8 cellular contexts compared by ENCODE assay signal in the genomic region with DNA sequence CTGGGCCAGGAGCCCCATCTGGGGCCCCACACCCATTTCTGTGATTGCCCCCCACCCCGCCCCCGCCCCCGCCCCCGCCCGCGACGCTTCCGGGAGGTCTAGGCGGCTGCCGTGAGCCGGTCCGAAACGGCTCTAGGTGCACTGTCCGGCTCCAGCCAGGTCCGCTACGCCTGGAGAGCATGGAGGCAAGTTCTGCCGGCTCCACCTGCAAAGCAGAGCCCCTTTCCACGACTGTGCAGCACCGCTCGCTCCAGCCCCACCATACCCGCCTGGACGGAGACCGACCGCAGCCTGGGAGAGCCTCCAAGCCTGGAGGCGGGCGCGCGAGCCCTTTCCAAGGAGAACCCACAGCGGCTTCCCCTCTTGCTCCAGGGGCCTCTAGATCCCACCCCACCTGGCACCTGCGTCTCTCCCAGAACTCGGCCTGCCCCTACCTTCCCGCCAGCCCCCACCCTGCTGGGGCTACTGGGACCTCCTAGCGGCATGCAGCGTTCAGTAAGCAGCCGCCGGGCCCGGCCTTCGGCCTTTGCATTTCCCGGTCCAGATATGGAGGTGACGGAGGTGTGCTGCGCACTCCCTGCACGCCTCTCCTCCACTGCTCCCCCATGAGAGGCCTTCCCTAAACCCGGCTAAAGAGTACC.
DNase-seq lines count a peak whose midpoint lies in the region; ATAC-seq and TF ChIP-seq lines count a peak whose summit lies in the region.

No MANE protein-coding gene starts in this region.

- DNase-seq in CD4-positive, alpha-beta T cell: no peak
- DNase-seq in GM20000 (ENCODE audit: low spot score) (peak; percentile 49), dorsolateral prefrontal cortex (peak in 1 of 10 donors; percentile 55), natural killer cell (no peak), SHP77 treated with DMSO at 0.1 percent for 48 hours (lab: John Stamatoyannopoulos, UW) (no peak)
- no peak for DNase-seq in Jurkat, Clone E6-1 (ENCODE audit: low read depth, low spot score)
- no peak for DNase-seq in stimulated activated CD4-positive, alpha-beta T cell treated with anti-CD3 and anti-CD28 coated beads, Interleukin-12 subunit alpha, Interleukin-12 subunit beta, amount 100 ng/mL, for 4 hours

- peaks cover 44% of the 10 kb centered on the region for H3K4me1 Mint-ChIP-seq in CD4-positive, alpha-beta T cell (ENCODE audit: low read depth)
- H3K4me1 Mint-ChIP-seq in natural killer cell: peaks cover 48 to 71% of the 10 kb centered on the region in 2 donors

- no peaks in the 10 kb centered on the region for H3K9me3 Mint-ChIP-seq in CD4-positive, alpha-beta T cell
- H3K9me3 Mint-ChIP-seq in natural killer cell: peaks cover 0 to 2% of the 10 kb centered on the region in 2 donors

- peak overlapping the region; percentile 95 for H3K4me3 Mint-ChIP-seq in CD4-positive, alpha-beta T cell
- peak overlapping the region; percentile 98 for H3K4me3 Mint-ChIP-seq in natural killer cell

- CTCF ChIA-PET in CD4-positive, alpha-beta T cell (lab: Charles Lee): interaction anchor here (1.3 to 1.7 kb wide), 3 partner anchors 27 to 71 kb away, joined by 3 to 13 read pairs (median 5); no protein-coding TSS in a partner anchor

- H3K27ac ChIP-seq in CD4-positive, alpha-beta T cell (ENCODE audit: low read depth, low read length): peak overlapping the region; percentile 0
- peak overlapping the region in 54 of 59 donors; percentile 3 to 88 (median 74) for H3K27ac ChIP-seq in dorsolateral prefrontal cortex

- POLR2A ChIA-PET in CD4-positive, alpha-beta T cell (lab: Charles Lee): interaction anchor here (0.6 to 2.6 kb wide), 20 partner anchors 9 to 489 kb away, joined by 3 to 42 read pairs (median 5); a partner anchor contains a TSS

- no peaks in the 10 kb centered on the region for H3K36me3 Mint-ChIP-seq in CD4-positive, alpha-beta T cell (ENCODE audit: low read depth)
- H3K36me3 Mint-ChIP-seq in natural killer cell: no peaks in the 10 kb centered on the region

- peak overlapping the region; percentile 86 for H3K27ac Mint-ChIP-seq in CD4-positive, alpha-beta T cell
- H3K27ac Mint-ChIP-seq in natural killer cell: peak overlapping the region; percentile 94

- no peaks in the 10 kb centered on the region for H3K27me3 ChIP-seq in CD4-positive, alpha-beta T cell (ENCODE audit: control insufficient read depth, insufficient read depth, low read length)
- no peaks in the 10 kb centered on the region for H3K27me3 ChIP-seq in dorsolateral prefrontal cortex

- intact Hi-C loops in CD4-positive, alpha-beta T cell (cut with DNase I, micrococcal nuclease): loop anchor here (1.0 to 10.0 kb wide), 8 partner anchors 26 to 191 kb away; no protein-coding TSS in a partner anchor
- intact Hi-C loops in dorsolateral prefrontal cortex (cut with DNase I) (loop anchor here in 1 of 2 donors (2.0 to 5.0 kb wide), 2 partner anchors 39 to 64 kb away; no protein-coding TSS in a partner anchor), natural killer cell (cut with micrococcal nuclease) (loop anchor here (1.0 to 5.0 kb wide), 5 partner anchors 41 to 131 kb away; a partner anchor contains a TSS)

- H3K9me3 ChIP-seq in CD4-positive, alpha-beta T cell (ENCODE audit: control insufficient read depth, low read length): no peaks in the 10 kb centered on the region

- ATAC-seq in CD4-positive, alpha-beta T cell (ENCODE audit: poor library complexity): peak; percentile 11
- ATAC-seq in natural killer cell (peak; percentile 6 to 30 (median 17)), GM18861 (IDR thresholded peaks at IDR 0.05; ENCODE audit: unreplicated experiment) (no peak)

- H3K4me3 ChIP-seq in Jurkat, Clone E6-1 (ENCODE audit: low read length): peak overlapping the region; percentile 49
- peak overlapping the region; percentile 46 to 87 (median 71) for H3K4me3 ChIP-seq in dorsolateral prefrontal cortex

- no peaks in the 10 kb centered on the region for H3K27me3 Mint-ChIP-seq in CD4-positive, alpha-beta T cell
- H3K27me3 Mint-ChIP-seq in natural killer cell (ENCODE audit: low read depth in 2 of 2): no peaks in the 10 kb centered on the region

- no peak for TF ChIP-seq CTCF in CD4-positive, alpha-beta T cell (IDR thresholded peaks at IDR 0.05)
- no peak for TF ChIP-seq CTCF in GM20000 (IDR thresholded peaks at IDR 0.05; ENCODE audit: extremely low read depth, missing control alignments)
- no peak for TF ChIP-seq CTCF in dorsolateral prefrontal cortex (IDR thresholded peaks at IDR 0.05 in 54 of 56, conservative IDR thresholded peaks at IDR 0.05 in 2 of 56; ENCODE audit: low read depth in 1 of 56, partially characterized antibody in 56 of 56)
- no peak for TF ChIP-seq CTCF in natural killer cell (IDR thresholded peaks at IDR 0.05)
